1 cellular context compared by ENCODE assay signal in the genomic region with DNA sequence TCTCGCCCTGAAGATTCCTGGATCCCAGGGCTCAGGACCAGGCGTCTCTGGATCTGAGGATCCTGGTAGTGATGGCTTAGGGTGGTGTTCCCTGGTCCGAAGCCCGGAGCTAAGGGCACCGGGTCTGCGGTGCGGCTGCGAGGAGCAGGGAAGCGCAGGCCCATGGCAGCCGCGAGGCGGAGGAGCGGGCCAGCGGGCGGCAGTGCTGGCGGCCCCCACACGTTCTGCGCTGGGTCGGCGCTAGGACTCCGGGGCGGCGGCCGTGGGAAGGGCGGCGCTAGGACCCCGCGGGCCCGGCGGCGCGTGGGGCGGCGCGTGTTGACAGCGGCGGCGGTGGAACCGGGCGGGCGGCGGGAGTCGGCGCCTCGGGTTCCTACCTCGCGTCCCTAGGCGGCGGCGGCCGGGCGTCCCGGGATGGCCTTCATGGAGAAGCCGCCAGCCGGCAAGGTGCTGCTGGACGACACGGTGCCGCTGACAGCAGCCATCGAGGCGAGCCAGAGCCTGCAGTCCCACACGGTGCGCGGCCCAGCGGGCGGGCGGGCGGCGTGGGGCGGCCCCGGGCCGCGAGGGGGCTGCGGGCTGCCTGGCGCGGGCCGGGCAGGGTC.
TF ChIP-seq lines count a peak whose summit lies in the region.

PXK (plus strand) TSS at position 318 of the 605 bp plus-strand sequence; CDS start at position 415, 97 bp downstream.

TF ChIP-seq in K562, 482 proteins besides CTCF, POLR2A, EP300 and RAD21 (continued from another document and continues in another):
- TF ChIP-seq MAX (CRISPR knock-in tag; IDR thresholded peaks at IDR 0.05) (peak; percentile 67), TOE1 (IDR thresholded peaks at IDR 0.05; ENCODE audit: borderline replicate concordance) (peak; percentile 55; the same call in 1 of the 2 replicates), TOE1 (CRISPR knock-in tag; IDR thresholded peaks at IDR 0.05; ENCODE audit: borderline replicate concordance, low read depth) (no peak), ZNF589 (CRISPR knock-in tag; IDR thresholded peaks at IDR 0.05; ENCODE audit: low read depth) (no peak), FOXJ2 (tag; IDR thresholded peaks at IDR 0.05) (0 out of 2 replicates have a peak, but pooled peaks have one; percentile 25), NR3C1 (CRISPR knock-in tag; IDR thresholded peaks at IDR 0.05) (peak; percentile 76), RBFOX2 (IDR thresholded peaks at IDR 0.05; ENCODE audit: low read depth, low read length) (peak; percentile 77), MTA2 (IDR thresholded peaks at IDR 0.05; ENCODE audit: low read depth) (no peak), TSC22D4 (tag; IDR thresholded peaks at IDR 0.05) (no peak), MITF (IDR thresholded peaks at IDR 0.05) (0 out of 2 replicates have a peak, but pooled peaks have one; percentile 50), NRF1 (conservative IDR thresholded peaks at IDR 0.05 in 1 of 2, IDR thresholded peaks at IDR 0.05 in 1 of 2) (peak; percentile 28 to 59; a peak in 2 of 4 replicates), SAFB2 (IDR thresholded peaks at IDR 0.05; ENCODE audit: borderline replicate concordance, low read depth, low read length, severe bottlenecking) (no peak), MTA3 (IDR thresholded peaks at IDR 0.05; ENCODE audit: borderline replicate concordance) (peak; percentile 69), FOXP1 (CRISPR knock-in tag; IDR thresholded peaks at IDR 0.05) (peak; percentile 95), HMGN3 (IDR thresholded peaks at IDR 0.05; ENCODE audit: borderline replicate concordance, extremely low read depth, insufficient read length, low read depth, low read length) (peak; percentile 43), MAZ (CRISPR knock-in tag; conservative IDR thresholded peaks at IDR 0.05 in 1 of 2, IDR thresholded peaks at IDR 0.05 in 1 of 2) (peak; percentile 51 to 84; a peak in 3 of 4 replicates), SMAD4 (CRISPR knock-in tag; conservative IDR thresholded peaks at IDR 0.05) (peak; percentile 95), NUFIP1 (IDR thresholded peaks at IDR 0.05; ENCODE audit: partially characterized antibody) (no peak), ZFX (CRISPR knock-in tag; IDR thresholded peaks at IDR 0.05) (peak; percentile 55), JUN (IDR thresholded peaks at IDR 0.05; ENCODE audit: borderline replicate concordance, low read depth, low read length) (0 out of 2 replicates have a peak, but pooled peaks have one; percentile 20), JUN (CRISPR knock-in tag; IDR thresholded peaks at IDR 0.05; ENCODE audit: borderline replicate concordance) (no peak), ATF7 (IDR thresholded peaks at IDR 0.05) (peak; percentile 29; the same call in 1 of the 2 replicates), BRD9 (IDR thresholded peaks at IDR 0.05; ENCODE audit: low read depth, partially characterized antibody) (no peak), NFIX (CRISPR knock-in tag; IDR thresholded peaks at IDR 0.05; ENCODE audit: low read depth) (no peak), DMBX1 (CRISPR knock-in tag; IDR thresholded peaks at IDR 0.05; ENCODE audit: borderline replicate concordance) (peak; percentile 37; the same call in 1 of the 2 replicates), UBTF (IDR thresholded peaks at IDR 0.05; ENCODE audit: borderline replicate concordance in 1 of 2, low read depth in 2 of 2, low read length in 2 of 2) (peak in 1 of 2 experiments; percentile 75; a peak in 1 of 4 replicates), ELK1 (CRISPR knock-in tag; IDR thresholded peaks at IDR 0.05) (no peak), ETS1 (conservative IDR thresholded peaks at IDR 0.05; ENCODE audit: control insufficient read depth, low read depth, low read length) (peak; percentile 68), YY1 (IDR thresholded peaks at IDR 0.05; ENCODE audit: borderline replicate concordance in 1 of 3, control insufficient read depth in 1 of 3, extremely low read depth in 1 of 3, insufficient read depth in 3 of 3, insufficient read length in 1 of 3, insufficient replicate concordance in 2 of 3, low read depth in 1 of 3, low read length in 2 of 3) (peak in 1 of 3 experiments; percentile 71), RB1 (IDR thresholded peaks at IDR 0.05; ENCODE audit: low read depth) (peak; percentile 96), CREB1 (IDR thresholded peaks at IDR 0.05) (peak; percentile 52; the same call in 1 of the 2 replicates), CREB1 (CRISPR knock-in tag; IDR thresholded peaks at IDR 0.05) (peak; percentile 47; the same call in 1 of the 2 replicates), GMEB1 (CRISPR knock-in tag; IDR thresholded peaks at IDR 0.05) (peak; percentile 83), BRCA1 (IDR thresholded peaks at IDR 0.05) (no peak), BRCA1 (CRISPR knock-in tag; IDR thresholded peaks at IDR 0.05) (no peak), POLR2G (IDR thresholded peaks at IDR 0.05; ENCODE audit: low read depth, low read length) (peak; percentile 80), ZBTB1 (CRISPR knock-in tag; IDR thresholded peaks at IDR 0.05; ENCODE audit: borderline replicate concordance, low read depth) (peak; percentile 60; the same call in 1 of the 2 replicates), SIN3B (IDR thresholded peaks at IDR 0.05; ENCODE audit: low read depth) (peak; percentile 39; the same call in 1 of the 2 replicates), ZBTB9 (CRISPR knock-in tag; IDR thresholded peaks at IDR 0.05) (no peak), CCNT2 (IDR thresholded peaks at IDR 0.05; ENCODE audit: borderline replicate concordance, extremely low read depth, insufficient read length, low read depth, low read length) (peak; percentile 90), ZBED1 (IDR thresholded peaks at IDR 0.05) (no peak), ESRRA (IDR thresholded peaks at IDR 0.05; ENCODE audit: borderline replicate concordance, low read depth) (peak; percentile 48; the same call in 1 of the 2 replicates), MEIS2 (IDR thresholded peaks at IDR 0.05; ENCODE audit: partially characterized antibody) (peak; percentile 55), SAP30 (IDR thresholded peaks at IDR 0.05; ENCODE audit: borderline replicate concordance, insufficient read depth, low read depth, low read length, poor library complexity, severe bottlenecking) (peak; percentile 49), RHOXF2B (CRISPR knock-in tag; conservative IDR thresholded peaks at IDR 0.05) (no peak), TRIM24 (IDR thresholded peaks at IDR 0.05) (no peak), CBX5 (IDR thresholded peaks at IDR 0.05; ENCODE audit: borderline replicate concordance, low read depth) (0 out of 2 replicates have a peak, but pooled peaks have one; percentile 35)
- TF ChIP-seq, protein P1, sequence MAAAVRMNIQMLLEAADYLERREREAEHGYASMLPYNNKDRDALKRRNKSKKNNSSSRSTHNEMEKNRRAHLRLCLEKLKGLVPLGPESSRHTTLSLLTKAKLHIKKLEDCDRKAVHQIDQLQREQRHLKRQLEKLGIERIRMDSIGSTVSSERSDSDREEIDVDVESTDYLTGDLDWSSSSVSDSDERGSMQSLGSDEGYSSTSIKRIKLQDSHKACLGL (CRISPR knock-in tag; IDR thresholded peaks at IDR 0.05; ENCODE audit: borderline replicate concordance, poor library complexity, severe bottlenecking) = peak; percentile 7
- TF ChIP-seq, protein P2, sequence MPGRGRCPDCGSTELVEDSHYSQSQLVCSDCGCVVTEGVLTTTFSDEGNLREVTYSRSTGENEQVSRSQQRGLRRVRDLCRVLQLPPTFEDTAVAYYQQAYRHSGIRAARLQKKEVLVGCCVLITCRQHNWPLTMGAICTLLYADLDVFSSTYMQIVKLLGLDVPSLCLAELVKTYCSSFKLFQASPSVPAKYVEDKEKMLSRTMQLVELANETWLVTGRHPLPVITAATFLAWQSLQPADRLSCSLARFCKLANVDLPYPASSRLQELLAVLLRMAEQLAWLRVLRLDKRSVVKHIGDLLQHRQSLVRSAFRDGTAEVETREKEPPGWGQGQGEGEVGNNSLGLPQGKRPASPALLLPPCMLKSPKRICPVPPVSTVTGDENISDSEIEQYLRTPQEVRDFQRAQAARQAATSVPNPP (IDR thresholded peaks at IDR 0.05; ENCODE audit: borderline replicate concordance, insufficient read depth, insufficient read length) = no peak
- TF ChIP-seq, protein P3, sequence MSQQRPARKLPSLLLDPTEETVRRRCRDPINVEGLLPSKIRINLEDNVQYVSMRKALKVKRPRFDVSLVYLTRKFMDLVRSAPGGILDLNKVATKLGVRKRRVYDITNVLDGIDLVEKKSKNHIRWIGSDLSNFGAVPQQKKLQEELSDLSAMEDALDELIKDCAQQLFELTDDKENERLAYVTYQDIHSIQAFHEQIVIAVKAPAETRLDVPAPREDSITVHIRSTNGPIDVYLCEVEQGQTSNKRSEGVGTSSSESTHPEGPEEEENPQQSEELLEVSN (IDR thresholded peaks at IDR 0.05; ENCODE audit: borderline replicate concordance in 1 of 2, extremely low read depth in 1 of 2, insufficient read depth in 1 of 2, insufficient read length in 1 of 2, low read depth in 1 of 2, low read length in 1 of 2, poor library complexity in 1 of 2, severe bottlenecking in 1 of 2) = peak; percentile 20 to 78
- TF ChIP-seq, protein P4, sequence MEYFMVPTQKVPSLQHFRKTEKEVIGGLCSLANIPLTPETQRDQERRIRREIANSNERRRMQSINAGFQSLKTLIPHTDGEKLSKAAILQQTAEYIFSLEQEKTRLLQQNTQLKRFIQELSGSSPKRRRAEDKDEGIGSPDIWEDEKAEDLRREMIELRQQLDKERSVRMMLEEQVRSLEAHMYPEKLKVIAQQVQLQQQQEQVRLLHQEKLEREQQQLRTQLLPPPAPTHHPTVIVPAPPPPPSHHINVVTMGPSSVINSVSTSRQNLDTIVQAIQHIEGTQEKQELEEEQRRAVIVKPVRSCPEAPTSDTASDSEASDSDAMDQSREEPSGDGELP (CRISPR knock-in tag; IDR thresholded peaks at IDR 0.05; ENCODE audit: borderline replicate concordance) = peak; percentile 31; the same call in 1 of the 2 replicates
